ENCODE assay signal across 10 cellular contexts in genomic region chr1:179251675-179252074, GRCh38. TPM values are rescaled to one million over a fixed set of nuclear protein-coding genes. Genes with fewer than 3 reads are reported as not detected.
DNase-seq lines count a peak whose midpoint lies in the region; ATAC-seq, FAIRE-seq and TF ChIP-seq lines count a peak whose summit lies in the region.
"Had no signal": no experiment of that assay in that cellular context is flagged by ENCODE, and none has a peak within 500 bp of the region (broad histone marks: within the 10 kb centered on the region; RNA-seq: fewer than 3 reads in every experiment).

No MANE protein-coding gene starts in this region.

- no peaks in the 10 kb centered on the region for H3K9me2 ChIP-seq in GM23248 (ENCODE audit: insufficient read depth)
- no peaks in the 10 kb centered on the region for H3K9me2 ChIP-seq in hepatocyte (replicated peaks; ENCODE audit: insufficient read depth)

- peak; percentile 65 for TF ChIP-seq CTCF in hepatocyte (IDR thresholded peaks at IDR 0.05; ENCODE audit: poor library complexity)

- H3K27ac Mint-ChIP-seq in activated naive CD8-positive, alpha-beta T cell treated with anti-CD3 and anti-CD28 coated beads, Interleukin-2, amount 50 U/mL, for 24 hours, result no peak overlapping the region

- no peaks in the 10 kb centered on the region for H3K79me2 ChIP-seq in GM23248 (ENCODE audit: insufficient read depth)
- H3K79me2 ChIP-seq in hepatocyte, result no peaks in the 10 kb centered on the region

- H3K36me3 ChIP-seq in GM23248 (ENCODE audit: low read depth) (no peaks in the 10 kb centered on the region), hepatocyte (replicated peaks; ENCODE audit: insufficient read depth, low read depth) (no peaks in the 10 kb centered on the region)

- peak; percentile 11 for FAIRE-seq in A204.1 (lab: Jason Lieb, UNC)

- H3K9me3 ChIP-seq in GM23248 (ENCODE audit: low read depth), result no peaks in the 10 kb centered on the region
- no peaks in the 10 kb centered on the region for H3K9me3 ChIP-seq in hepatocyte (ENCODE audit: low read depth)

- no peaks in the 10 kb centered on the region for H3K4me1 Mint-ChIP-seq in activated naive CD8-positive, alpha-beta T cell treated with anti-CD3 and anti-CD28 coated beads, Interleukin-2, amount 50 U/mL, for 24 hours
- H3K4me1 Mint-ChIP-seq: naive thymus-derived CD8-positive, alpha-beta T cell had no signal

- WGBS in GM23248 (ENCODE audit: low coverage in 1 of 2, low lambda C conversion rate in 2 of 2, missing lambda C conversion rate in 2 of 2), 2 experiments, result 73 to 78% methylated on average over 1 of the region's 1 CpG
- 25% methylated on average over 1 of the region's 1 CpG for WGBS in hepatocyte (ENCODE audit: low lambda C conversion rate, missing lambda C conversion rate)

- no peaks in the 10 kb centered on the region for H4K20me1 ChIP-seq in GM23248 (ENCODE audit: insufficient read depth)
- H4K20me1 ChIP-seq in hepatocyte (ENCODE audit: insufficient read depth, poor library complexity, severe bottlenecking), result no peaks in the 10 kb centered on the region

- DNase-seq in GM23248 (peak; percentile 60), hepatocyte (ENCODE audit: low spot score) (peak; percentile 51)
- DNase-seq in activated naive CD8-positive, alpha-beta T cell treated with anti-CD3 and anti-CD28 coated beads, Interleukin-2, amount 50 U/mL, for 24 hours, result no peak
- no peak for DNase-seq in activated CD4-positive, alpha-beta T cell treated with anti-CD3 and anti-CD28 coated beads, Interleukin-2, amount 50 U/mL, for 48 hours
- DNase-seq: activated CD4-positive, alpha-beta T cell treated with anti-CD3 and anti-CD28 coated beads for 48 hours had no signal

- H3K4me3 Mint-ChIP-seq in activated naive CD8-positive, alpha-beta T cell treated with anti-CD3 and anti-CD28 coated beads, Interleukin-2, amount 50 U/mL, for 24 hours, result no peak overlapping the region
- H3K4me3 Mint-ChIP-seq: naive thymus-derived CD8-positive, alpha-beta T cell had no signal

- no peaks in the 10 kb centered on the region for H3F3A ChIP-seq in GM23248 (ENCODE audit: insufficient read depth)

- no peaks in the 10 kb centered on the region for H3K36me3 Mint-ChIP-seq in activated naive CD8-positive, alpha-beta T cell treated with anti-CD3 and anti-CD28 coated beads, Interleukin-2, amount 50 U/mL, for 24 hours (ENCODE audit: low read depth)
- H3K36me3 Mint-ChIP-seq: naive thymus-derived CD8-positive, alpha-beta T cell had no signal

- H3K4me2 ChIP-seq in GM23248 (ENCODE audit: unreplicated experiment) (no peak overlapping the region), hepatocyte (no peak overlapping the region)

- H3K4me1 ChIP-seq in GM23248 (ENCODE audit: insufficient read depth) (no peaks in the 10 kb centered on the region), hepatocyte (ENCODE audit: insufficient read depth) (no peaks in the 10 kb centered on the region)

- in situ Hi-C loops in GM23248 (cut with MboI), result no loop called here

- H3K9me3 Mint-ChIP-seq in activated naive CD8-positive, alpha-beta T cell treated with anti-CD3 and anti-CD28 coated beads, Interleukin-2, amount 50 U/mL, for 24 hours, result no peaks in the 10 kb centered on the region
- H3K9me3 Mint-ChIP-seq: naive thymus-derived CD8-positive, alpha-beta T cell had no signal

- no peaks in the 10 kb centered on the region for H3K27me3 Mint-ChIP-seq in activated naive CD8-positive, alpha-beta T cell treated with anti-CD3 and anti-CD28 coated beads, Interleukin-2, amount 50 U/mL, for 24 hours

- peak; percentile 93 for ATAC-seq in SK-N-SH treated with all-trans-retinoic acid at 6 μM for 48 hours
- ATAC-seq in activated naive CD8-positive, alpha-beta T cell treated with anti-CD3 and anti-CD28 coated beads, Interleukin-2, amount 50 U/mL, for 24 hours, result no peak
- ATAC-seq in HG03045 (IDR thresholded peaks at IDR 0.05; ENCODE audit: unreplicated experiment), result no peak
- ATAC-seq in GM18867 (IDR thresholded peaks at IDR 0.05; ENCODE audit: unreplicated experiment), result no peak

- H2AFZ ChIP-seq in GM23248, result no peak overlapping the region
- no peak overlapping the region for H2AFZ ChIP-seq in hepatocyte

- no peak overlapping the region for H3K9ac ChIP-seq in GM23248

- H3K27ac ChIP-seq in GM23248 (no peak overlapping the region), hepatocyte (no peak overlapping the region)

- H3K4me3 ChIP-seq in GM23248 (no peak overlapping the region), hepatocyte (no peak overlapping the region)

- H3K27me3 ChIP-seq in GM23248 (replicated peaks; ENCODE audit: insufficient read depth) (no peaks in the 10 kb centered on the region), hepatocyte (no peaks in the 10 kb centered on the region)

TF ChIP-seq in SK-N-SH treated with all-trans-retinoic acid at 6 μM for 48 hours, 23 proteins besides CTCF, POLR2A, EP300 and RAD21:
- TF ChIP-seq PATZ1 (CRISPR knock-in tag; IDR thresholded peaks at IDR 0.05; ENCODE audit: borderline replicate concordance) (no peak), OSR1 (CRISPR knock-in tag; IDR thresholded peaks at IDR 0.05) (no peak), GLIS3 (CRISPR knock-in tag; IDR thresholded peaks at IDR 0.05) (no peak), PPARA (CRISPR knock-in tag; IDR thresholded peaks at IDR 0.05; ENCODE audit: borderline replicate concordance) (no peak), RARB (CRISPR knock-in tag; IDR thresholded peaks at IDR 0.05) (no peak), TOX (CRISPR knock-in tag; IDR thresholded peaks at IDR 0.05; ENCODE audit: borderline replicate concordance) (no peak), ZC3H10 (CRISPR knock-in tag; IDR thresholded peaks at IDR 0.05) (no peak), ISL1 (CRISPR knock-in tag; IDR thresholded peaks at IDR 0.05) (no peak), CREB5 (CRISPR knock-in tag; IDR thresholded peaks at IDR 0.05; ENCODE audit: low read depth) (no peak), ESRRG (CRISPR knock-in tag; IDR thresholded peaks at IDR 0.05) (no peak), ARNTL (CRISPR knock-in tag; IDR thresholded peaks at IDR 0.05; ENCODE audit: borderline replicate concordance, low read depth) (no peak), TCF4 (CRISPR knock-in tag; IDR thresholded peaks at IDR 0.05; ENCODE audit: borderline replicate concordance) (no peak), CSDC2 (CRISPR knock-in tag; IDR thresholded peaks at IDR 0.05) (no peak), ZNF70 (CRISPR knock-in tag; IDR thresholded peaks at IDR 0.05) (no peak)

RNA-seq across cellular contexts. Expression of gene ABL2, which starts 22.2 kb away (rescaled TPM):
- 38.6 and 43.3 TPM in 2 replicates for total RNA-seq in GM23248 (2014; rRNA removed; shearing (Covaris generic))
- polyA plus RNA-seq in GM23248 (2016; fragmentation: Nextera tagmentation; extraction: Ambion mirVana) (10.0 and 13.2 TPM in 2 replicates), hepatocyte (8.6 and 13.0 TPM in 2 replicates)
- 11.3 and 11.6 TPM in 2 replicates for total RNA-seq in hepatocyte

RNA-seq across cellular contexts. Expression of gene SOAT1, which starts 41.9 kb away (rescaled TPM):
- total RNA-seq in GM23248 (2014; rRNA removed; shearing (Covaris generic)), result 18.2 and 22.4 TPM in 2 replicates
- polyA plus RNA-seq in GM23248 (2016; fragmentation: Nextera tagmentation; extraction: Ambion mirVana) (70.2 and 77.6 TPM in 2 replicates), hepatocyte (28.9 and 40.4 TPM in 2 replicates)
- total RNA-seq in hepatocyte, result 20.8 and 28.9 TPM in 2 replicates

Comparison
In these comparisons a context has a peak if more than half of its experiments do, and no peak if none do; other contexts are left out.
1. DNase-seq: peak in GM23248 (single experiment) and hepatocyte (single experiment); none in activated naive CD8-positive, alpha-beta T cell treated with anti-CD3 and anti-CD28 coated beads, Interleukin-2, amount 50 U/mL, for 24 hours (single experiment) and activated CD4-positive, alpha-beta T cell treated with anti-CD3 and anti-CD28 coated beads, Interleukin-2, amount 50 U/mL, for 48 hours (0 of 2).